ENCODE assay signal across 1 cellular context in genomic region chr19:14502334-14503092, GRCh38.
TF ChIP-seq lines count a peak whose summit lies in the region.

No MANE protein-coding gene starts in this region.

TF ChIP-seq in liver, 16 proteins besides CTCF, POLR2A, EP300 and RAD21 (continued from another document):
- TF ChIP-seq, protein P1, sequence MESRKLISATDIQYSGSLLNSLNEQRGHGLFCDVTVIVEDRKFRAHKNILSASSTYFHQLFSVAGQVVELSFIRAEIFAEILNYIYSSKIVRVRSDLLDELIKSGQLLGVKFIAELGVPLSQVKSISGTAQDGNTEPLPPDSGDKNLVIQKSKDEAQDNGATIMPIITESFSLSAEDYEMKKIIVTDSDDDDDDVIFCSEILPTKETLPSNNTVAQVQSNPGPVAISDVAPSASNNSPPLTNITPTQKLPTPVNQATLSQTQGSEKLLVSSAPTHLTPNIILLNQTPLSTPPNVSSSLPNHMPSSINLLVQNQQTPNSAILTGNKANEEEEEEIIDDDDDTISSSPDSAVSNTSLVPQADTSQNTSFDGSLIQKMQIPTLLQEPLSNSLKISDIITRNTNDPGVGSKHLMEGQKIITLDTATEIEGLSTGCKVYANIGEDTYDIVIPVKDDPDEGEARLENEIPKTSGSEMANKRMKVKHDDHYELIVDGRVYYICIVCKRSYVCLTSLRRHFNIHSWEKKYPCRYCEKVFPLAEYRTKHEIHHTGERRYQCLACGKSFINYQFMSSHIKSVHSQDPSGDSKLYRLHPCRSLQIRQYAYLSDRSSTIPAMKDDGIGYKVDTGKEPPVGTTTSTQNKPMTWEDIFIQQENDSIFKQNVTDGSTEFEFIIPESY (IDR thresholded peaks at IDR 0.05): no peak
- TF ChIP-seq FOXA1 (IDR thresholded peaks at IDR 0.05): no peak
- no peak for TF ChIP-seq EGR1 (IDR thresholded peaks at IDR 0.05; ENCODE audit: low read depth in 2 of 2)
- no peak for TF ChIP-seq NR2F2 (IDR thresholded peaks at IDR 0.05)
- TF ChIP-seq REST (IDR thresholded peaks at IDR 0.05): peak; percentile 39
- TF ChIP-seq, protein P2, sequence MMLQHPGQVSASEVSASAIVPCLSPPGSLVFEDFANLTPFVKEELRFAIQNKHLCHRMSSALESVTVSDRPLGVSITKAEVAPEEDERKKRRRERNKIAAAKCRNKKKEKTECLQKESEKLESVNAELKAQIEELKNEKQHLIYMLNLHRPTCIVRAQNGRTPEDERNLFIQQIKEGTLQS (IDR thresholded peaks at IDR 0.05): no peak
- TF ChIP-seq HNF4G (IDR thresholded peaks at IDR 0.05): peak; percentile 11
- TF ChIP-seq HNF4A (conservative IDR thresholded peaks at IDR 0.05): peak; percentile 56 to 65
TF ChIP-seq in liver: peak in this region for 8.
